32 cellular contexts compared by ENCODE assay signal in the genomic region with DNA sequence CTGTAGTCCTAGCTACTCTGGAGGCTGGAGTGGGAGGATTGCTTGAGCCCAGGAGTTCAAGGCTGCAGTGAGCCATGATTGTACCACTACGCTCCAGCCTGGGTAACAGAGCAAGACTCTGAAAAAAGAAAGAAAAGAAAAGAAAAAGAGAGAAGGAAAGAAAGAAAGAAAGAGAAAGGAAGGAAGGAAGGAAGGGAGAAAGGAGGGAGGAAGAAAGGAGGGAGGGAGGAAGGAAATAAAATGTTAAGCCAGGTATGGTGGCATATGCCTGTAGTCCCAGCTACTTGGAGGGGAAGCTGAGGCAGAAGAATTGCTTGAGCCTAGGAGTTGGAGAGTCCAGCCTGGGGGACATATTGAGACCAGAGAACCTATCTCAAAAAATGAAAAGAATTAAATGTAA. TPM values are rescaled to one million over a fixed set of nuclear protein-coding genes. Genes with fewer than 3 reads are reported as not detected.
DNase-seq lines count a peak whose midpoint lies in the region; ATAC-seq and TF ChIP-seq lines count a peak whose summit lies in the region.
"Had no signal": no experiment of that assay in that cellular context is flagged by ENCODE, and none has a peak within 500 bp of the region (broad histone marks: within the 10 kb centered on the region; RNA-seq: fewer than 3 reads in every experiment).

No MANE protein-coding gene starts in this region.

- DNase-seq in activated naive CD8-positive, alpha-beta T cell treated with anti-CD3 and anti-CD28 coated beads for 36 hours, result no peak
- DNase-seq in activated naive CD8-positive, alpha-beta T cell treated with anti-CD3 and anti-CD28 coated beads, Interleukin-2, amount 50 U/mL, for 24 hours, result no peak
- DNase-seq in activated B cell treated with CpG ODN at 0.5 μM for 24 hours (no peak), memory B cell (ENCODE audit: low spot score in 2 of 2) (no peak), SHP77 (lab: John Stamatoyannopoulos, UW) (no peak), GM13977 (ENCODE audit: low spot score) (no peak), dedifferentiated amniotic fluid mesenchymal stem cell (ENCODE audit: extremely low spot score) (no peak), COLO829 (ENCODE audit: low spot score) (no peak)
- DNase-seq: Calu3; CD8-positive, alpha-beta memory T cell; DMS153; GM23248; H7; KBM-7; MV-4-11; NCI-H1105; NCI-H1436 treated with DMSO at 0.1 percent for 48 hours; NCI-H2029; NCI-H446; NCI-H526; NCI-H82; NK-92 treated with Interleukin-12 subunit alpha and Interleukin-12 subunit beta, amount 100 ng/mL, for 24 hours; SJCRH30 had no signal

- TF ChIP-seq CTCF in activated B cell treated with CpG ODN at 0.5 μM for 24 hours (IDR thresholded peaks at IDR 0.05) (no peak), GM13977 (IDR thresholded peaks at IDR 0.05; ENCODE audit: extremely low read depth, insufficient read depth, missing control alignments) (no peak)

- in situ Hi-C loops in GM13977 (cut with MboI; ENCODE audit: low pct_unique_long_range_greater_than_20kb, low sequenced_read_pairs, unreplicated experiment), result no loop called here

- POLR2A ChIA-PET in activated B cell treated with CpG ODN at 0.5 μM for 24 hours (lab: Charles Lee), result interaction anchor here (1.1 kb wide), 1 partner anchor 11 kb away, joined by 3 read pairs; no protein-coding TSS in a partner anchor

- no peaks in the 10 kb centered on the region for H3K36me3 Mint-ChIP-seq in activated naive CD8-positive, alpha-beta T cell treated with anti-CD3 and anti-CD28 coated beads for 36 hours
- H3K36me3 Mint-ChIP-seq in activated naive CD8-positive, alpha-beta T cell treated with anti-CD3 and anti-CD28 coated beads, Interleukin-2, amount 50 U/mL, for 24 hours (ENCODE audit: low read depth), result no peaks in the 10 kb centered on the region
- H3K36me3 Mint-ChIP-seq in activated B cell treated with CpG ODN at 0.5 μM for 24 hours (ENCODE audit: low read depth) (peaks cover 37% of the 10 kb centered on the region), memory B cell (peaks cover 17% of the 10 kb centered on the region)
- H3K36me3 Mint-ChIP-seq: CD8-positive, alpha-beta memory T cell had no signal

- H3K27me3 Mint-ChIP-seq in activated naive CD8-positive, alpha-beta T cell treated with anti-CD3 and anti-CD28 coated beads for 36 hours, result no peaks in the 10 kb centered on the region
- no peaks in the 10 kb centered on the region for H3K27me3 Mint-ChIP-seq in activated naive CD8-positive, alpha-beta T cell treated with anti-CD3 and anti-CD28 coated beads, Interleukin-2, amount 50 U/mL, for 24 hours
- H3K27me3 Mint-ChIP-seq in activated B cell treated with CpG ODN at 0.5 μM for 24 hours, result no peaks in the 10 kb centered on the region
- H3K27me3 Mint-ChIP-seq in memory B cell, result no peaks in the 10 kb centered on the region
- H3K27me3 Mint-ChIP-seq: CD8-positive, alpha-beta memory T cell had no signal

- peaks cover 14% of the 10 kb centered on the region for H3K4me1 Mint-ChIP-seq in activated naive CD8-positive, alpha-beta T cell treated with anti-CD3 and anti-CD28 coated beads for 36 hours
- H3K4me1 Mint-ChIP-seq in activated naive CD8-positive, alpha-beta T cell treated with anti-CD3 and anti-CD28 coated beads, Interleukin-2, amount 50 U/mL, for 24 hours, result peaks cover 31% of the 10 kb centered on the region
- H3K4me1 Mint-ChIP-seq in activated B cell treated with CpG ODN at 0.5 μM for 24 hours (peaks cover 72% of the 10 kb centered on the region), memory B cell (peaks cover 49% of the 10 kb centered on the region)

- ATAC-seq in activated naive CD8-positive, alpha-beta T cell treated with anti-CD3 and anti-CD28 coated beads, Interleukin-2, amount 50 U/mL, for 24 hours, result no peak
- no peak for ATAC-seq in activated B cell treated with CpG ODN at 0.5 μM for 24 hours (ENCODE audit: low read depth)
- no peak for ATAC-seq in memory B cell (ENCODE audit: low read depth)
- ATAC-seq: HepG2, PC-3, SK-N-SH treated with all-trans-retinoic acid at 6 μM for 48 hours had no signal

- H3K27ac Mint-ChIP-seq in activated naive CD8-positive, alpha-beta T cell treated with anti-CD3 and anti-CD28 coated beads for 36 hours, result peak overlapping the region; percentile 9
- H3K27ac Mint-ChIP-seq in activated naive CD8-positive, alpha-beta T cell treated with anti-CD3 and anti-CD28 coated beads, Interleukin-2, amount 50 U/mL, for 24 hours, result no peak overlapping the region
- H3K27ac Mint-ChIP-seq in activated B cell treated with CpG ODN at 0.5 μM for 24 hours (peak overlapping the region; percentile 86), memory B cell (peak overlapping the region; percentile 79)
- H3K27ac Mint-ChIP-seq: CD8-positive, alpha-beta memory T cell had no signal

- H3K4me3 Mint-ChIP-seq in activated naive CD8-positive, alpha-beta T cell treated with anti-CD3 and anti-CD28 coated beads for 36 hours, result no peak overlapping the region
- no peak overlapping the region for H3K4me3 Mint-ChIP-seq in activated naive CD8-positive, alpha-beta T cell treated with anti-CD3 and anti-CD28 coated beads, Interleukin-2, amount 50 U/mL, for 24 hours
- no peak overlapping the region for H3K4me3 Mint-ChIP-seq in activated B cell treated with CpG ODN at 0.5 μM for 24 hours
- H3K4me3 Mint-ChIP-seq in memory B cell, result no peak overlapping the region
- H3K4me3 Mint-ChIP-seq: CD8-positive, alpha-beta memory T cell had no signal

- CTCF ChIA-PET in activated B cell treated with CpG ODN at 0.5 μM for 24 hours (lab: Charles Lee), result no interaction called here

- intact Hi-C loops in activated B cell treated with CpG ODN at 0.5 μM for 24 hours (cut with micrococcal nuclease), result no loop called here

- H3K9me3 Mint-ChIP-seq in activated naive CD8-positive, alpha-beta T cell treated with anti-CD3 and anti-CD28 coated beads for 36 hours, result no peaks in the 10 kb centered on the region
- no peaks in the 10 kb centered on the region for H3K9me3 Mint-ChIP-seq in activated naive CD8-positive, alpha-beta T cell treated with anti-CD3 and anti-CD28 coated beads, Interleukin-2, amount 50 U/mL, for 24 hours
- H3K9me3 Mint-ChIP-seq in activated B cell treated with CpG ODN at 0.5 μM for 24 hours, result no peaks in the 10 kb centered on the region
- H3K9me3 Mint-ChIP-seq in memory B cell, result no peaks in the 10 kb centered on the region
- H3K9me3 Mint-ChIP-seq: CD8-positive, alpha-beta memory T cell had no signal

RNA-seq across cellular contexts. Expression of gene STAP1, which starts 12.0 kb away (rescaled TPM):
- 1 to 10 TPM; 6.3 to 7.4 TPM for total RNA-seq in activated naive CD8-positive, alpha-beta T cell treated with anti-CD3 and anti-CD28 coated beads for 36 hours
- 46.4 and 50.3 TPM in 2 replicates for total RNA-seq in activated B cell treated with CpG ODN at 0.5 μM for 24 hours
- total RNA-seq: A172, Calu3, Daoy, G401, GM23248, H7, HepG2, HT1080, LHCN-M2, MCF 10A, PC-3 had no signal

RNA-seq across cellular contexts. Expression of gene CENPC, which starts 25.2 kb away (rescaled TPM):
- total RNA-seq in activated naive CD8-positive, alpha-beta T cell treated with anti-CD3 and anti-CD28 coated beads for 36 hours, result 10 to 100 TPM; 23.5 to 24.3 TPM
- total RNA-seq in activated B cell treated with CpG ODN at 0.5 μM for 24 hours, result 40.5 and 46.0 TPM in 2 replicates
